In genomic region chr1:41795205-41795762, GRCh38 we compare ENCODE assay signal across 9 cellular contexts.
DNase-seq lines count a peak whose midpoint lies in the region; TF ChIP-seq lines count a peak whose summit lies in the region.
"Had no signal": no experiment of that assay in that cellular context is flagged by ENCODE, and none has a peak within 500 bp of the region (broad histone marks: within the 10 kb centered on the region; RNA-seq: fewer than 3 reads in every experiment).

No MANE protein-coding gene starts in this region.

- TF ChIP-seq CTCF in AG10803 (conservative IDR thresholded peaks at IDR 0.05; ENCODE audit: low read length) (peak; percentile 73), kidney epithelial cell (IDR thresholded peaks at IDR 0.05; ENCODE audit: insufficient read depth, low read length, poor library complexity, severe bottlenecking) (peak; percentile 44)

- H3K27me3 ChIP-seq in kidney epithelial cell (ENCODE audit: control insufficient read depth, insufficient read depth, low read length), result no peaks in the 10 kb centered on the region

- no peak overlapping the region for H3K4me3 ChIP-seq in AG10803 (ENCODE audit: low read length)
- H3K4me3 ChIP-seq in kidney epithelial cell (ENCODE audit: low read depth, low read length), result no peak overlapping the region

- DNase-seq in AG10803 (ENCODE audit: low read depth) (peak; percentile 69), HT1080 (ENCODE audit: low read depth) (peak; percentile 41), amniotic epithelial cell (ENCODE audit: low read depth) (peak; percentile 65), kidney epithelial cell (ENCODE audit: low read depth) (no peak), NCI-H1092 (lab: John Stamatoyannopoulos, UW) (no peak), T1000 (lab: John Stamatoyannopoulos, UW) (no peak)
- no peak for DNase-seq in NK-92 treated with Interleukin-12 subunit alpha and Interleukin-12 subunit beta, amount 100 ng/mL, for 24 hours (lab: John Stamatoyannopoulos, UW)
- no peak for DNase-seq in activated CD4-positive, alpha-beta T cell treated with anti-CD3 and anti-CD28 coated beads, Interleukin-2, amount 50 U/mL, for 1 hour
- DNase-seq: effector CD4-positive, alpha-beta T cell had no signal

- no peaks in the 10 kb centered on the region for H3K36me3 ChIP-seq in kidney epithelial cell (ENCODE audit: control insufficient read depth, insufficient read depth, low read length)

Comparison
In these comparisons a context has a peak if more than half of its experiments do, and no peak if none do; other contexts are left out.
1. DNase-seq: peak in AG10803 (single experiment), HT1080 (single experiment) and amniotic epithelial cell (single experiment); none in kidney epithelial cell (single experiment), NK-92 treated with Interleukin-12 subunit alpha and Interleukin-12 subunit beta, amount 100 ng/mL, for 24 hours (single experiment), activated CD4-positive, alpha-beta T cell treated with anti-CD3 and anti-CD28 coated beads, Interleukin-2, amount 50 U/mL, for 1 hour (single experiment), NCI-H1092 (single experiment) and T1000 (single experiment).